Comparison of ENCODE assay signal across 9 cellular contexts in genomic region chr19:49590971-49591730, GRCh38. TPM values are rescaled to one million over a fixed set of nuclear protein-coding genes. Genes with fewer than 3 reads are reported as not detected.
DNase-seq lines count a peak whose midpoint lies in the region; ATAC-seq, FAIRE-seq and TF ChIP-seq lines count a peak whose summit lies in the region.
"Had no signal": no experiment of that assay in that cellular context is flagged by ENCODE, and none has a peak within 500 bp of the region (broad histone marks: within the 10 kb centered on the region; RNA-seq: fewer than 3 reads in every experiment).

Gene PRR12 (plus strand): TSS chr19:49591182. CDS start chr19:49591655, 473 bp downstream.

- no peaks in the 10 kb centered on the region for H3K27me3 ChIP-seq in PC-3 (ENCODE audit: low read length)

- FAIRE-seq in D721Med (lab: Jason Lieb, UNC) = no peak
- FAIRE-seq: colon had no signal

- TF ChIP-seq CTCF in D721Med (IDR thresholded peaks at IDR 0.05; ENCODE audit: insufficient read depth, missing control alignments) (no peak), PC-3 (conservative IDR thresholded peaks at IDR 0.05; ENCODE audit: low read depth, low read length) (no peak), mucosa of descending colon (IDR thresholded peaks at IDR 0.05) (no peak)

- peak within 1 kb of the TSS; percentile 87 for H3K27ac ChIP-seq in PC-3 (ENCODE audit: low read length)

- H3K79me2 ChIP-seq in PC-3 (ENCODE audit: low read length) = peaks cover 45% of the 10 kb centered on the region

- H3K9ac ChIP-seq in PC-3 (ENCODE audit: low read length) = peak within 1 kb of the TSS; percentile 95

- H3K9me3 ChIP-seq in PC-3 (ENCODE audit: low read length) (no peaks in the 10 kb centered on the region), mucosa of descending colon (no peaks in the 10 kb centered on the region)

- peak within 1 kb of the TSS; percentile 72 for H2AFZ ChIP-seq in PC-3 (ENCODE audit: low read length)

- H3K4me3 ChIP-seq in PC-3 (ENCODE audit: low read length) = peak within 1 kb of the TSS; percentile 99
- H3K4me3 ChIP-seq in mucosa of descending colon = peak within 1 kb of the TSS; percentile 51

- H3K4me1 Mint-ChIP-seq in activated T-cell treated with anti-CD3 and anti-CD28 coated beads, Interleukin-2, amount 50 U/mL, for 4 hours (ENCODE audit: low read depth) = peaks cover 37% of the 10 kb centered on the region

- peak; percentile 7 for ATAC-seq in PC-3
- peak; percentile 24 to 31 for ATAC-seq in activated T-cell treated with anti-CD3 and anti-CD28 coated beads, Interleukin-2, amount 50 U/mL, for 4 hours
- peak; percentile 58 for ATAC-seq in mucosa of descending colon

- intact Hi-C loops in PC-3 (cut with micrococcal nuclease) (loop anchor here (1.0 to 2.0 kb wide), 4 partner anchors 11 to 86 kb away; partner anchors contain the start of genes BCL2L12, IRF3, NOSIP and PRMT1), mucosa of descending colon (cut with DNase I, micrococcal nuclease) (no loop called here)

- no peaks in the 10 kb centered on the region for H3K9me2 ChIP-seq in PC-3 (replicated peaks; ENCODE audit: low read length)

- H4K20me1 ChIP-seq in PC-3 (ENCODE audit: low read length) = peaks cover 6% of the 10 kb centered on the region; the same call in 1 of the 2 replicates

- H3K27me3 Mint-ChIP-seq in activated T-cell treated with anti-CD3 and anti-CD28 coated beads, Interleukin-2, amount 50 U/mL, for 4 hours (ENCODE audit: low read depth) = no peaks in the 10 kb centered on the region

- no peaks in the 10 kb centered on the region for H3K9me3 Mint-ChIP-seq in activated T-cell treated with anti-CD3 and anti-CD28 coated beads, Interleukin-2, amount 50 U/mL, for 4 hours

- H3K4me3 Mint-ChIP-seq in activated T-cell treated with anti-CD3 and anti-CD28 coated beads, Interleukin-2, amount 50 U/mL, for 4 hours = peak within 1 kb of the TSS; percentile 88

- TF ChIP-seq POLR2A in erythroblast (IDR thresholded peaks at IDR 0.05; ENCODE audit: low read length) = no peak

- POLR2A ChIA-PET in PC-3 (lab: Charles Lee; ENCODE audit: unreplicated experiment) = interaction anchor here (0.6 kb wide), 1 partner anchor 23 kb away, joined by 3 read pairs; no protein-coding TSS in a partner anchor

- H3F3A ChIP-seq in PC-3 (ENCODE audit: low read length, unreplicated experiment) = no peaks in the 10 kb centered on the region

- H3K36me3 ChIP-seq in PC-3 (ENCODE audit: low read depth, low read length) (peaks cover 20% of the 10 kb centered on the region; the same call in 1 of the 2 replicates), mucosa of descending colon (ENCODE audit: low read depth) (no peaks in the 10 kb centered on the region)

- peaks cover 7% of the 10 kb centered on the region; the same call in 1 of the 2 replicates for H3K4me1 ChIP-seq in PC-3 (ENCODE audit: insufficient read depth, low read length)
- peaks cover 10% of the 10 kb centered on the region for H3K4me1 ChIP-seq in mucosa of descending colon (ENCODE audit: low read depth)

- BruUV-seq in PC-3 (replicated peaks; lab: Mats Ljungman, UMichigan) = no TSS peak

- H3K4me2 ChIP-seq in PC-3 (ENCODE audit: low read length) = peak within 1 kb of the TSS; percentile 96

- CTCF ChIA-PET in PC-3 (lab: Charles Lee) = interaction anchor here (0.6 kb wide), 2 partner anchors 23 to 45 kb away, joined by 3 to 9 read pairs; no protein-coding TSS in a partner anchor

- DNase-seq in D721Med (ENCODE audit: insufficient read length, low spot score) = peak; percentile 68
- DNase-seq in HuH-7.5 (ENCODE audit: low spot score) = peak; percentile 92
- peak; percentile 70 for DNase-seq in PC-3
- DNase-seq in activated T-cell treated with anti-CD3 and anti-CD28 coated beads, Interleukin-2, amount 50 U/mL, for 4 hours = peak; percentile 66
- DNase-seq in erythroblast (lab: John Stamatoyannopoulos, UW) = peak; percentile 81 to 87
- DNase-seq in mucosa of descending colon = peak; percentile 65 to 82 (median 81)
- peak; percentile 75 to 88 (median 78) for DNase-seq in stimulated activated naive CD4-positive, alpha-beta T cell (lab: John Stamatoyannopoulos, UW)
- DNase-seq in SHP77 treated with DMSO at 0.1 percent for 48 hours (lab: John Stamatoyannopoulos, UW) = no peak

- peaks cover 7% of the 10 kb centered on the region for H3K36me3 Mint-ChIP-seq in activated T-cell treated with anti-CD3 and anti-CD28 coated beads, Interleukin-2, amount 50 U/mL, for 4 hours (ENCODE audit: insufficient read depth)

RNA-seq across cellular contexts. Expression of gene PRR12, which starts in this region (rescaled TPM):
- total RNA-seq in PC-3 (2014; rRNA removed) (14.6 and 25.7 TPM in 2 replicates), mucosa of descending colon (10 to 100 TPM; 24.2 to 37.3 (median 26.2) TPM)
- total RNA-seq in activated T-cell treated with anti-CD3 and anti-CD28 coated beads, Interleukin-2, amount 50 U/mL, for 4 hours = 10 to 100 TPM; 28.0 to 33.1 (median 28.7) TPM

Comparison
In these comparisons a context has a peak if more than half of its experiments do, and no peak if none do; other contexts are left out.
1. ATAC-seq: peak in every context shown above with its lines; median percentile 58 in mucosa of descending colon; 28 in activated T-cell treated with anti-CD3 and anti-CD28 coated beads, Interleukin-2, amount 50 U/mL, for 4 hours; 7 in PC-3.